Comparison of ENCODE assay signal across 15 cellular contexts in the genomic region with DNA sequence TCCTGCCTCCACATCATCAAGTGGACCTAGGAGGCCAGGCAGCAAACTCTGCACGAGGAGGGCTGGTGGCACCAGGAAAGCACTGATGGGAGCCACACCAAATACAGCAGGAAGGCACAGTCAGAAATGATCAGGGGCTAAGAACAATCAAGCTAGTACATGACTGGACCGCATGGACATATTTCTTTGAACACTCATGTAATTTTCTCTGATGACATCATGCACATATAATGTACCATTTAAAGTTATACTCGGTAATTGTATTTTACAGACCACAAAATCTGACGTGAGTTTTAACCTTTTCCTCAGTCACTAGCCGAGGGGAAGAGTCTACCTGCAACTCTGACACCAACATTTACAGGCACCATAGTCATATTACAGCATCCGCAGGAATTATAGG.
A peak's percentile ranks its signal among the peaks of the same experiment; 100 is the strongest.
DNase-seq lines count a peak whose midpoint lies in the region; ATAC-seq lines count a peak whose summit lies in the region.
"Had no signal": no experiment of that assay in that cellular context is flagged by ENCODE, and none has a peak within 500 bp of the region (broad histone marks: within the 10 kb centered on the region; RNA-seq: fewer than 3 reads in every experiment).

No MANE protein-coding gene starts in this region.

- no peaks in the 10 kb centered on the region for H3K36me3 Mint-ChIP-seq in activated naive CD8-positive, alpha-beta T cell treated with anti-CD3 and anti-CD28 coated beads for 36 hours
- H3K36me3 Mint-ChIP-seq: memory B cell had no signal

- no peak for ATAC-seq in HG02981 (IDR thresholded peaks at IDR 0.05; ENCODE audit: unreplicated experiment)
- no peak for ATAC-seq in HG02623 (IDR thresholded peaks at IDR 0.05; ENCODE audit: unreplicated experiment)
- ATAC-seq: body of pancreas had no signal

- no peaks in the 10 kb centered on the region for H3K4me1 Mint-ChIP-seq in activated naive CD8-positive, alpha-beta T cell treated with anti-CD3 and anti-CD28 coated beads for 36 hours
- H3K4me1 Mint-ChIP-seq: activated CD4-positive, alpha-beta T cell treated with anti-CD3 and anti-CD28 coated beads, Interleukin-2, amount 10 ng/mL, durations not matched to agents 7 days and 5 days; memory B cell had no signal

- H3K27ac Mint-ChIP-seq in activated naive CD8-positive, alpha-beta T cell treated with anti-CD3 and anti-CD28 coated beads for 36 hours = no peak overlapping the region
- H3K27ac Mint-ChIP-seq: activated CD4-positive, alpha-beta T cell treated with anti-CD3 and anti-CD28 coated beads, Interleukin-2, amount 10 ng/mL, durations not matched to agents 7 days and 5 days; endodermal cell; memory B cell had no signal

- peaks cover 3% of the 10 kb centered on the region for H3K27me3 Mint-ChIP-seq in activated naive CD8-positive, alpha-beta T cell treated with anti-CD3 and anti-CD28 coated beads for 36 hours

- DNase-seq in HCEC 1CT (peak; percentile 82), SW 1271 (lab: John Stamatoyannopoulos, UW) (peak; percentile 44 to 61), fibroblast of peridontal ligament (ENCODE audit: extremely low read depth) (peak; percentile 89), stromal cell of bone marrow (ENCODE audit: low read depth) (peak; percentile 61)
- no peak for DNase-seq in activated naive CD8-positive, alpha-beta T cell treated with anti-CD3 and anti-CD28 coated beads for 36 hours
- DNase-seq: activated CD4-positive, alpha-beta T cell treated with anti-CD3 and anti-CD28 coated beads, Interleukin-2, amount 10 ng/mL, durations not matched to agents 7 days and 5 days; activated T-cell treated with anti-CD3 and anti-CD28 coated beads, Interleukin-2, amount 50 U/mL, for 48 hours; body of pancreas; endodermal cell; NCI-H345; nucleus accumbens; T-helper 2 cell had no signal

- H3K9me3 Mint-ChIP-seq in activated naive CD8-positive, alpha-beta T cell treated with anti-CD3 and anti-CD28 coated beads for 36 hours = no peaks in the 10 kb centered on the region
- H3K9me3 Mint-ChIP-seq: activated CD4-positive, alpha-beta T cell treated with anti-CD3 and anti-CD28 coated beads, Interleukin-2, amount 10 ng/mL, durations not matched to agents 7 days and 5 days; endodermal cell; memory B cell had no signal

- no peak overlapping the region for H3K4me3 Mint-ChIP-seq in activated naive CD8-positive, alpha-beta T cell treated with anti-CD3 and anti-CD28 coated beads for 36 hours
- H3K4me3 Mint-ChIP-seq: activated CD4-positive, alpha-beta T cell treated with anti-CD3 and anti-CD28 coated beads, Interleukin-2, amount 10 ng/mL, durations not matched to agents 7 days and 5 days; endodermal cell; memory B cell had no signal
